In genomic region chr4:89419121-89419695, GRCh38 we compare ENCODE assay signal across 21 cellular contexts.
DNase-seq lines count a peak whose midpoint lies in the region; ATAC-seq and TF ChIP-seq lines count a peak whose summit lies in the region.
"Had no signal": no experiment of that assay in that cellular context is flagged by ENCODE, and none has a peak within 500 bp of the region (broad histone marks: within the 10 kb centered on the region; RNA-seq: fewer than 3 reads in every experiment).

No MANE protein-coding gene starts in this region.

- H3K27ac Mint-ChIP-seq in GM23338, result no peak overlapping the region
- H3K27ac Mint-ChIP-seq in activated T-helper 17 cell treated with anti-CD3 and anti-CD28 coated beads, Interleukin-2, amount 50 U/mL, for 72 hours, result peak overlapping the region; percentile 12
- H3K27ac Mint-ChIP-seq: CD4-positive, alpha-beta T cell; CD8-positive, alpha-beta memory T cell; HFFc6 had no signal

- WGBS in mesendoderm (ENCODE audit: extremely low coverage, insufficient coverage, low lambda C conversion rate), result no CpG with 5 or more reads among the region's 5 CpGs

- H3K79me1 ChIP-seq in mesendoderm (ENCODE audit: low read length), result no peaks in the 10 kb centered on the region

- H4K20me1 ChIP-seq in GM23338 (replicated peaks; ENCODE audit: insufficient read depth), result no peaks in the 10 kb centered on the region
- H4K20me1 ChIP-seq: BLaER1 treated with 17β-estradiol and CSF1 and Interleukin-3, amounts not matched to agents 10 nM and 100 nM had no signal

- no peak overlapping the region for H2BK5ac ChIP-seq in mesendoderm (ENCODE audit: low read length)

- no peaks in the 10 kb centered on the region for H3K36me3 ChIP-seq in GM23338 (ENCODE audit: insufficient read depth)
- no peaks in the 10 kb centered on the region for H3K36me3 ChIP-seq in HUES6 (ENCODE audit: control insufficient read depth, insufficient read depth, low read length)
- H3K36me3 ChIP-seq in mesendoderm (ENCODE audit: control insufficient read depth, insufficient read depth, low read length), result no peaks in the 10 kb centered on the region
- H3K36me3 ChIP-seq: BE2C; BLaER1 treated with 17β-estradiol and CSF1 and Interleukin-3, amounts not matched to agents 10 nM and 100 nM had no signal

- H3K27me3 ChIP-seq in GM23338 (ENCODE audit: insufficient read depth) (no peaks in the 10 kb centered on the region), HUES6 (ENCODE audit: control insufficient read depth, insufficient read depth, low read length) (no peaks in the 10 kb centered on the region), mesendoderm (ENCODE audit: insufficient read depth, low read length, poor library complexity) (no peaks in the 10 kb centered on the region)
- H3K27me3 ChIP-seq: BE2C; BLaER1 treated with 17β-estradiol and CSF1 and Interleukin-3, amounts not matched to agents 10 nM and 100 nM had no signal

- H3K27ac ChIP-seq in GM23338 (ENCODE audit: low read depth) (no peak overlapping the region), HUES6 (ENCODE audit: low read depth, low read length) (no peak overlapping the region), mesendoderm (ENCODE audit: low read depth, low read length) (no peak overlapping the region)
- H3K27ac ChIP-seq: 22Rv1; BLaER1 treated with 17β-estradiol and CSF1 and Interleukin-3, amounts not matched to agents 10 nM and 100 nM; GM23248 had no signal

- no peaks in the 10 kb centered on the region for H3F3A ChIP-seq in GM23338 (replicated peaks; ENCODE audit: low read depth)

- no peak overlapping the region for H4K5ac ChIP-seq in mesendoderm (ENCODE audit: low read length)

- TF ChIP-seq CTCF in GM23338 (conservative IDR thresholded peaks at IDR 0.05; ENCODE audit: low read depth in 2 of 2), result no peak

- peaks cover 21% of the 10 kb centered on the region for H3K4me1 Mint-ChIP-seq in GM23338
- H3K4me1 Mint-ChIP-seq in activated T-helper 17 cell treated with anti-CD3 and anti-CD28 coated beads, Interleukin-2, amount 50 U/mL, for 72 hours, result no peaks in the 10 kb centered on the region
- H3K4me1 Mint-ChIP-seq: CD14-positive monocyte; CD8-positive, alpha-beta memory T cell had no signal

- H3K9me3 ChIP-seq in HUES6 (ENCODE audit: control insufficient read depth, insufficient read depth, low read depth, low read length), result no peaks in the 10 kb centered on the region
- H3K9me3 ChIP-seq: BE2C; BLaER1 treated with 17β-estradiol and CSF1 and Interleukin-3, amounts not matched to agents 10 nM and 100 nM had no signal

- peaks cover 18% of the 10 kb centered on the region; the same call in 1 of the 2 replicates for H3K4me1 ChIP-seq in GM23338 (ENCODE audit: insufficient read depth)
- peaks cover 11% of the 10 kb centered on the region for H3K4me1 ChIP-seq in HUES6 (ENCODE audit: control insufficient read depth, insufficient read depth, low read length)
- H3K4me1 ChIP-seq in mesendoderm (ENCODE audit: control insufficient read depth, low read depth, low read length), result no peaks in the 10 kb centered on the region
- H3K4me1 ChIP-seq: BE2C had no signal

- no peak overlapping the region for H3K18ac ChIP-seq in mesendoderm (ENCODE audit: low read length)

- DNase-seq in GM23338 (ENCODE audit: low spot score) (peak; percentile 57), mesendoderm (peak; percentile 14), GF-D8 (lab: John Stamatoyannopoulos, UW) (no peak), NCI-H82 (lab: John Stamatoyannopoulos, UW) (no peak)
- DNase-seq in activated CD4-positive, alpha-beta T cell treated with anti-CD3 and anti-CD28 coated beads, Interleukin-2, amount 50 U/mL, for 48 hours, result no peak
- DNase-seq: BE2C; CD4-positive, alpha-beta T cell; CD8-positive, alpha-beta memory T cell; DMS 273 treated with DMSO at 0.1 percent for 48 hours; DMS79; EL; GDM1; GM23248; H9; HFFc6 had no signal

- no peak overlapping the region; the same call in 1 of the 2 replicates for H2AFZ ChIP-seq in GM23338
- H2AFZ ChIP-seq: GM23248 had no signal

- H3K27me3 Mint-ChIP-seq in GM23338 (ENCODE audit: insufficient read depth, low read depth, poor library complexity), result no peaks in the 10 kb centered on the region
- H3K27me3 Mint-ChIP-seq in activated T-helper 17 cell treated with anti-CD3 and anti-CD28 coated beads, Interleukin-2, amount 50 U/mL, for 72 hours, result no peaks in the 10 kb centered on the region
- H3K27me3 Mint-ChIP-seq: CD4-positive, alpha-beta T cell; CD8-positive, alpha-beta memory T cell had no signal

- H3K9ac ChIP-seq in HUES6 (ENCODE audit: low read length) (no peak overlapping the region), mesendoderm (ENCODE audit: low read length) (no peak overlapping the region)
- H3K9ac ChIP-seq: BLaER1 treated with 17β-estradiol and CSF1 and Interleukin-3, amounts not matched to agents 10 nM and 100 nM; GM23248 had no signal

- H3K9me3 Mint-ChIP-seq in GM23338, result no peaks in the 10 kb centered on the region
- H3K9me3 Mint-ChIP-seq in activated T-helper 17 cell treated with anti-CD3 and anti-CD28 coated beads, Interleukin-2, amount 50 U/mL, for 72 hours, result no peaks in the 10 kb centered on the region
- H3K9me3 Mint-ChIP-seq: CD14-positive monocyte; CD4-positive, alpha-beta T cell; CD8-positive, alpha-beta memory T cell; H9; HFFc6 had no signal

- H3K4ac ChIP-seq in mesendoderm (ENCODE audit: low read depth, low read length), result no peak overlapping the region

- H3K9me2 ChIP-seq in GM23338 (ENCODE audit: insufficient read depth), result peaks cover 3% of the 10 kb centered on the region; the same call in 1 of the 2 replicates

- ATAC-seq in GM23338 (peak; percentile 71), GM21381 (IDR thresholded peaks at IDR 0.05; ENCODE audit: unreplicated experiment) (no peak)
- no peak for ATAC-seq in activated T-helper 17 cell treated with anti-CD3 and anti-CD28 coated beads, Interleukin-2, amount 50 U/mL, for 72 hours (replicated peaks)

- no peaks in the 10 kb centered on the region; the same call in 2 of the 3 replicates for H3K36me3 Mint-ChIP-seq in GM23338 (ENCODE audit: low read depth)
- H3K36me3 Mint-ChIP-seq in activated T-helper 17 cell treated with anti-CD3 and anti-CD28 coated beads, Interleukin-2, amount 50 U/mL, for 72 hours (ENCODE audit: low read depth), result no peaks in the 10 kb centered on the region
- H3K36me3 Mint-ChIP-seq: CD14-positive monocyte; CD8-positive, alpha-beta memory T cell had no signal

- no peak overlapping the region for H4K8ac ChIP-seq in mesendoderm (ENCODE audit: low read depth, low read length)

- no peak overlapping the region for H3K23ac ChIP-seq in mesendoderm (ENCODE audit: low read length)

- no peak overlapping the region for H2BK120ac ChIP-seq in mesendoderm (ENCODE audit: low read depth, low read length)

- no peak overlapping the region for H3K4me3 Mint-ChIP-seq in GM23338
- H3K4me3 Mint-ChIP-seq in activated T-helper 17 cell treated with anti-CD3 and anti-CD28 coated beads, Interleukin-2, amount 50 U/mL, for 72 hours, result no peak overlapping the region
- H3K4me3 Mint-ChIP-seq: CD14-positive monocyte; CD4-positive, alpha-beta T cell; CD8-positive, alpha-beta memory T cell; H9; HFFc6 had no signal

- no peak overlapping the region for H3K4me3 ChIP-seq in GM23338
- H3K4me3 ChIP-seq in HUES6 (ENCODE audit: low read depth, low read length), result 0 out of 2 replicates have a peak overlapping the region, but pooled peaks have one; percentile 1
- H3K4me3 ChIP-seq in mesendoderm (ENCODE audit: low read length), result no peak overlapping the region
- H3K4me3 ChIP-seq: BLaER1 treated with 17β-estradiol and CSF1 and Interleukin-3, amounts not matched to agents 10 nM and 100 nM; GM23248 had no signal

- H2BK15ac ChIP-seq in mesendoderm (replicated peaks; ENCODE audit: low read depth), result no peak overlapping the region

- no peak overlapping the region for H3K56ac ChIP-seq in mesendoderm (ENCODE audit: low read length)

- no peaks in the 10 kb centered on the region for H3K79me2 ChIP-seq in GM23338 (replicated peaks; ENCODE audit: insufficient read depth)
- H3K79me2 ChIP-seq in mesendoderm (ENCODE audit: control insufficient read depth, insufficient read depth, low read length), result no peaks in the 10 kb centered on the region

- no peak overlapping the region for H2AK5ac ChIP-seq in mesendoderm (ENCODE audit: low read length)

- H3K4me2 ChIP-seq in GM23338 (peak overlapping the region; percentile 45), mesendoderm (ENCODE audit: low read length) (no peak overlapping the region)
- H3K4me2 ChIP-seq: BLaER1 treated with 17β-estradiol and CSF1 and Interleukin-3, amounts not matched to agents 10 nM and 100 nM had no signal

TF ChIP-seq in GM23338, 12 proteins besides CTCF, POLR2A, EP300 and RAD21 (continues in another document):
- TF ChIP-seq ZNF331 (CRISPR knock-in tag; IDR thresholded peaks at IDR 0.05; ENCODE audit: low read depth) (no peak), ETS1 (IDR thresholded peaks at IDR 0.05) (no peak), NANOG (IDR thresholded peaks at IDR 0.05; ENCODE audit: borderline replicate concordance) (peak; percentile 28; the same call in 1 of the 2 replicates), JUNB (IDR thresholded peaks at IDR 0.05; ENCODE audit: unreplicated experiment) (no peak), EZH2 (IDR thresholded peaks at IDR 0.05; ENCODE audit: low read depth, unreplicated experiment) (no peak), POLR2AphosphoS5 (IDR thresholded peaks at IDR 0.05; ENCODE audit: low read depth) (no peak)

Comparison
In these comparisons a context has a peak if more than half of its experiments do, and no peak if none do; other contexts are left out.
1. DNase-seq: peak in GM23338 (single experiment) and mesendoderm (single experiment); none in GF-D8 (single experiment), NCI-H82 (single experiment) and activated CD4-positive, alpha-beta T cell treated with anti-CD3 and anti-CD28 coated beads, Interleukin-2, amount 50 U/mL, for 48 hours (0 of 2).